Comparison of ENCODE assay signal across 8 cellular contexts in the genomic region with DNA sequence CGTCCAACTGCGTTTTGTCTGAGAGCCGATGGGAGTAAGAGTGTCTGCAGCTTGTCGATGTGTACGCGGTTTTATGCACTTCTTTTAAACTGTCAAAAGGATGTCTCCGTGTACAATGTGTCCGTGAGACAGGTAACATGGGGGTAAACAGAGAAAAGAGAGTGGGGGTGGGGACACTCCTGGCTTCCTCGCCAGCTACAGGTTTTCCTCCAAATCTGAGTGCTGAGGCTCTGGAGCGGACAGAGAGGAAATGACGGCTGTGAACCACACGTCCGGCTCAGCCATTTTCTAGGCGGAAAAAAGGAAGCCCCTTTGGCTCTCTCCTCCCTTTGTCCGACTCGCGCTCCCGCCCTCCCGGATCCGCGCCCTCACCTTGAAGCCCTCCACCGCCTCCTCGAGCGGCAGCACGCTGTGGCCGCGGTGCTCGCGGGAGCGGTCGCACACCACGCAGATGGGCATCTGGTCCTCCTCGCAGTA. TPM values are rescaled to one million over a fixed set of nuclear protein-coding genes. Genes with fewer than 3 reads are reported as not detected.
DNase-seq lines count a peak whose midpoint lies in the region; TF ChIP-seq lines count a peak whose summit lies in the region.

No MANE protein-coding gene starts in this region.

- TF ChIP-seq CTCF in HEK293 (tag by site-specific recombination; IDR thresholded peaks at IDR 0.05) (no peak), NB4 (IDR thresholded peaks at IDR 0.05; ENCODE audit: low read depth, low read length) (no peak)

- peak overlapping the region; percentile 66 for H3K4ac ChIP-seq in mesendoderm (ENCODE audit: low read depth, low read length)

- H3K27me3 ChIP-seq in effector memory CD4-positive, alpha-beta T cell (replicated peaks; ENCODE audit: control insufficient read depth, insufficient read depth, low read length, poor library complexity, severe bottlenecking) = no peaks in the 10 kb centered on the region
- H3K27me3 ChIP-seq in mesendoderm (ENCODE audit: insufficient read depth, low read length, poor library complexity) = no peaks in the 10 kb centered on the region

- no peak overlapping the region for H2BK15ac ChIP-seq in mesendoderm (replicated peaks; ENCODE audit: low read depth)

- H3K9me3 ChIP-seq in HEK293 (ENCODE audit: control insufficient read depth, insufficient read depth, low read depth, low read length) = no peaks in the 10 kb centered on the region
- H3K9me3 ChIP-seq in effector memory CD4-positive, alpha-beta T cell (ENCODE audit: control insufficient read depth, low read length) = no peaks in the 10 kb centered on the region

- H2AK5ac ChIP-seq in mesendoderm (ENCODE audit: low read length) = peak overlapping the region; percentile 64

- H3K36me3 ChIP-seq in HEK293 (ENCODE audit: control insufficient read depth in 2 of 2, insufficient read depth in 1 of 2, low read length in 2 of 2) (peaks cover 30 to 47% of the 10 kb centered on the region in 2 experiments), mesendoderm (ENCODE audit: control insufficient read depth, insufficient read depth, low read length) (peaks cover 16% of the 10 kb centered on the region)
- peaks cover 24% of the 10 kb centered on the region for H3K36me3 ChIP-seq in effector memory CD4-positive, alpha-beta T cell (ENCODE audit: control insufficient read depth, insufficient read depth, low read length)

- no CpG with 5 or more reads among the region's 33 CpGs for WGBS in mesendoderm (ENCODE audit: extremely low coverage, insufficient coverage, low lambda C conversion rate)

- H3K4me3 ChIP-seq in HEK293 (ENCODE audit: low read depth, low read length) = peak overlapping the region; percentile 49
- H3K4me3 ChIP-seq in NB4 (ENCODE audit: low read depth, low read length) = peak overlapping the region; percentile 91
- peak overlapping the region; percentile 82 for H3K4me3 ChIP-seq in effector memory CD4-positive, alpha-beta T cell (ENCODE audit: insufficient read depth, low read depth, low read length, poor library complexity, severe bottlenecking)
- peak overlapping the region; percentile 89 for H3K4me3 ChIP-seq in mesendoderm (ENCODE audit: low read length)

- H2BK5ac ChIP-seq in mesendoderm (ENCODE audit: low read length) = peak overlapping the region; percentile 85

- H3K4me2 ChIP-seq in mesendoderm (ENCODE audit: low read length) = peak overlapping the region; percentile 91

- peak overlapping the region; percentile 95 for H3K23ac ChIP-seq in mesendoderm (ENCODE audit: low read length)

- H3K4me1 ChIP-seq in HEK293 (ENCODE audit: control insufficient read depth, insufficient read depth, low read length) = peaks cover 4% of the 10 kb centered on the region; the same call in 1 of the 2 replicates
- peaks cover 13% of the 10 kb centered on the region for H3K4me1 ChIP-seq in effector memory CD4-positive, alpha-beta T cell (ENCODE audit: control insufficient read depth, insufficient read depth, low read length, poor library complexity, severe bottlenecking)
- H3K4me1 ChIP-seq in mesendoderm (ENCODE audit: control insufficient read depth, low read depth, low read length) = peaks cover 10% of the 10 kb centered on the region

- peak overlapping the region; percentile 77; the same call in 1 of the 2 replicates for H3K27ac ChIP-seq in HEK293 (ENCODE audit: extremely low read depth, low read depth, low read length)
- peak overlapping the region; percentile 76 for H3K27ac ChIP-seq in effector memory CD4-positive, alpha-beta T cell (ENCODE audit: insufficient read depth, low read length, poor library complexity, severe bottlenecking)
- peak overlapping the region; percentile 89 for H3K27ac ChIP-seq in mesendoderm (ENCODE audit: low read depth, low read length)

- H4K5ac ChIP-seq in mesendoderm (ENCODE audit: low read length) = no peak overlapping the region

- peaks cover 25% of the 10 kb centered on the region for H3K79me1 ChIP-seq in mesendoderm (ENCODE audit: low read length)

- H2BK120ac ChIP-seq in mesendoderm (ENCODE audit: low read depth, low read length) = no peak overlapping the region

- peaks cover 39% of the 10 kb centered on the region for H3K79me2 ChIP-seq in mesendoderm (ENCODE audit: control insufficient read depth, insufficient read depth, low read length)

- peak; percentile 35 for DNase-seq in NCI-H1092 treated with DMSO at 0.1 percent for 48 hours (lab: John Stamatoyannopoulos, UW)
- no peak for DNase-seq in NCI-H1092 (lab: John Stamatoyannopoulos, UW)
- DNase-seq in NB4 (ENCODE audit: low read depth) = peak; percentile 80
- peak in 3 of 4 experiments; percentile 16 to 25 (median 23) for DNase-seq in activated CD4-positive, CD25-positive, alpha-beta regulatory T cell (lab: John Stamatoyannopoulos, UW)
- DNase-seq in effector memory CD4-positive, alpha-beta T cell = peak in 2 of 3 donors; percentile 7 to 8
- peak; percentile 50 for DNase-seq in mesendoderm
- DNase-seq in superior temporal gyrus (ENCODE audit: extremely low spot score) = peak; percentile 45

- peak overlapping the region; percentile 98 for H3K9ac ChIP-seq in mesendoderm (ENCODE audit: low read length)

- POLR2A ChIA-PET in HEK293 (lab: Yijun Ruan, JAX) = interaction anchor here (0.9 to 2.5 kb wide), 19 partner anchors 9 to 194 kb away, joined by 3 to 29 read pairs (median 6); no protein-coding TSS in a partner anchor

- H3K56ac ChIP-seq in mesendoderm (ENCODE audit: low read length) = peak overlapping the region; percentile 98

- CTCF ChIA-PET in HEK293 (lab: Yijun Ruan, JAX) = interaction anchor here (0.9 to 2.5 kb wide), 6 partner anchors 9 to 94 kb away, joined by 3 to 11 read pairs (median 4); no protein-coding TSS in a partner anchor

- H3K18ac ChIP-seq in mesendoderm (ENCODE audit: low read length) = peak overlapping the region; percentile 70

- TF ChIP-seq POLR2A in NB4 (IDR thresholded peaks at IDR 0.05; ENCODE audit: extremely low read depth, insufficient read length) = no peak

- H4K8ac ChIP-seq in mesendoderm (ENCODE audit: low read depth, low read length) = no peak overlapping the region

TF ChIP-seq in HEK293, 187 proteins besides CTCF, POLR2A, EP300 and RAD21 (continues in another document):
- TF ChIP-seq ZNF76 (tag by site-specific recombination; IDR thresholded peaks at IDR 0.05; ENCODE audit: borderline replicate concordance, low read depth) (no peak), ZNF121 (tag by site-specific recombination; IDR thresholded peaks at IDR 0.05) (no peak), ZNF596 (tag by site-specific recombination; IDR thresholded peaks at IDR 0.05) (no peak), ZNF549 (tag by site-specific recombination; IDR thresholded peaks at IDR 0.05) (no peak), ZNF843 (tag by site-specific recombination; IDR thresholded peaks at IDR 0.05) (no peak), ZNF629 (tag by site-specific recombination; IDR thresholded peaks at IDR 0.05) (no peak), ZNF404 (tag by site-specific recombination; IDR thresholded peaks at IDR 0.05) (no peak), SALL2 (tag by site-specific recombination; IDR thresholded peaks at IDR 0.05; ENCODE audit: borderline replicate concordance) (no peak), ZNF366 (tag by site-specific recombination; conservative IDR thresholded peaks at IDR 0.05) (peak; percentile 48; the same call in 1 of the 2 replicates), ZNF112 (tag by site-specific recombination; IDR thresholded peaks at IDR 0.05) (no peak), BCL11B (tag by site-specific recombination; IDR thresholded peaks at IDR 0.05; ENCODE audit: low read depth) (no peak), ZNF776 (tag by site-specific recombination; IDR thresholded peaks at IDR 0.05; ENCODE audit: borderline replicate concordance) (no peak), FEZF1 (tag by site-specific recombination; IDR thresholded peaks at IDR 0.05) (no peak), ZNF768 (tag by site-specific recombination; IDR thresholded peaks at IDR 0.05) (no peak)
- TF ChIP-seq, protein P1, sequence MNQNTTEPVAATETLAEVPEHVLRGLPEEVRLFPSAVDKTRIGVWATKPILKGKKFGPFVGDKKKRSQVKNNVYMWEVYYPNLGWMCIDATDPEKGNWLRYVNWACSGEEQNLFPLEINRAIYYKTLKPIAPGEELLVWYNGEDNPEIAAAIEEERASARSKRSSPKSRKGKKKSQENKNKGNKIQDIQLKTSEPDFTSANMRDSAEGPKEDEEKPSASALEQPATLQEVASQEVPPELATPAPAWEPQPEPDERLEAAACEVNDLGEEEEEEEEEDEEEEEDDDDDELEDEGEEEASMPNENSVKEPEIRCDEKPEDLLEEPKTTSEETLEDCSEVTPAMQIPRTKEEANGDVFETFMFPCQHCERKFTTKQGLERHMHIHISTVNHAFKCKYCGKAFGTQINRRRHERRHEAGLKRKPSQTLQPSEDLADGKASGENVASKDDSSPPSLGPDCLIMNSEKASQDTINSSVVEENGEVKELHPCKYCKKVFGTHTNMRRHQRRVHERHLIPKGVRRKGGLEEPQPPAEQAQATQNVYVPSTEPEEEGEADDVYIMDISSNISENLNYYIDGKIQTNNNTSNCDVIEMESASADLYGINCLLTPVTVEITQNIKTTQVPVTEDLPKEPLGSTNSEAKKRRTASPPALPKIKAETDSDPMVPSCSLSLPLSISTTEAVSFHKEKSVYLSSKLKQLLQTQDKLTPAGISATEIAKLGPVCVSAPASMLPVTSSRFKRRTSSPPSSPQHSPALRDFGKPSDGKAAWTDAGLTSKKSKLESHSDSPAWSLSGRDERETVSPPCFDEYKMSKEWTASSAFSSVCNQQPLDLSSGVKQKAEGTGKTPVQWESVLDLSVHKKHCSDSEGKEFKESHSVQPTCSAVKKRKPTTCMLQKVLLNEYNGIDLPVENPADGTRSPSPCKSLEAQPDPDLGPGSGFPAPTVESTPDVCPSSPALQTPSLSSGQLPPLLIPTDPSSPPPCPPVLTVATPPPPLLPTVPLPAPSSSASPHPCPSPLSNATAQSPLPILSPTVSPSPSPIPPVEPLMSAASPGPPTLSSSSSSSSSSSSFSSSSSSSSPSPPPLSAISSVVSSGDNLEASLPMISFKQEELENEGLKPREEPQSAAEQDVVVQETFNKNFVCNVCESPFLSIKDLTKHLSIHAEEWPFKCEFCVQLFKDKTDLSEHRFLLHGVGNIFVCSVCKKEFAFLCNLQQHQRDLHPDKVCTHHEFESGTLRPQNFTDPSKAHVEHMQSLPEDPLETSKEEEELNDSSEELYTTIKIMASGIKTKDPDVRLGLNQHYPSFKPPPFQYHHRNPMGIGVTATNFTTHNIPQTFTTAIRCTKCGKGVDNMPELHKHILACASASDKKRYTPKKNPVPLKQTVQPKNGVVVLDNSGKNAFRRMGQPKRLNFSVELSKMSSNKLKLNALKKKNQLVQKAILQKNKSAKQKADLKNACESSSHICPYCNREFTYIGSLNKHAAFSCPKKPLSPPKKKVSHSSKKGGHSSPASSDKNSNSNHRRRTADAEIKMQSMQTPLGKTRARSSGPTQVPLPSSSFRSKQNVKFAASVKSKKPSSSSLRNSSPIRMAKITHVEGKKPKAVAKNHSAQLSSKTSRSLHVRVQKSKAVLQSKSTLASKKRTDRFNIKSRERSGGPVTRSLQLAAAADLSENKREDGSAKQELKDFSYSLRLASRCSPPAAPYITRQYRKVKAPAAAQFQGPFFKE (tag by site-specific recombination; IDR thresholded peaks at IDR 0.05; ENCODE audit: borderline replicate concordance) = no peak; the same call in 1 of the 2 replicates

RNA-seq across cellular contexts. Expression of a gene that starts 0.9 kb away (rescaled TPM):
- 43.4 TPM for polyA plus RNA-seq in mesendoderm (2013, experiment 1 of 2)
- 43.6 TPM for polyA plus RNA-seq in mesendoderm (2013, experiment 2 of 2)
